ENCODE assay signal across 26 cellular contexts in genomic region chr5:73641811-73642210, GRCh38. TPM values are rescaled to one million over a fixed set of nuclear protein-coding genes. Genes with fewer than 3 reads are reported as not detected.
DNase-seq lines count a peak whose midpoint lies in the region; ATAC-seq and TF ChIP-seq lines count a peak whose summit lies in the region.
"Had no signal": no experiment of that assay in that cellular context is flagged by ENCODE, and none has a peak within 500 bp of the region (broad histone marks: within the 10 kb centered on the region; RNA-seq: fewer than 3 reads in every experiment).

No MANE protein-coding gene starts in this region.

- H3K4me1 ChIP-seq in HEK293 (ENCODE audit: control insufficient read depth, insufficient read depth, low read length) (peaks cover 34% of the 10 kb centered on the region), SJSA1 (replicated peaks) (peaks cover 54% of the 10 kb centered on the region), foreskin keratinocyte (peaks cover 79% of the 10 kb centered on the region)

- H3K9me3 ChIP-seq in HEK293 (ENCODE audit: control insufficient read depth, insufficient read depth, low read depth, low read length), result no peaks in the 10 kb centered on the region
- no peaks in the 10 kb centered on the region for H3K9me3 ChIP-seq in SJSA1 (replicated peaks)
- H3K9me3 ChIP-seq: MG63 had no signal

- peaks cover 14% of the 10 kb centered on the region for H3K36me3 Mint-ChIP-seq in osteocyte (ENCODE audit: unreplicated experiment)
- H3K36me3 Mint-ChIP-seq: IgD-negative memory B cell had no signal

- peak overlapping the region; percentile 64 for H3K27ac Mint-ChIP-seq in osteocyte (ENCODE audit: unreplicated experiment)

- H3K9me3 Mint-ChIP-seq in osteocyte (ENCODE audit: unreplicated experiment), result no peaks in the 10 kb centered on the region

- POLR2A ChIA-PET in HEK293 (lab: Yijun Ruan, JAX), result interaction anchor here (1.1 kb wide), 1 partner anchor 34 kb away, joined by 3 read pairs; no protein-coding TSS in a partner anchor

- CTCF ChIA-PET in HEK293 (lab: Yijun Ruan, JAX), result interaction anchor here (1.9 to 2.8 kb wide), 2 partner anchors 46 to 50 kb away, joined by 8 to 10 read pairs; no protein-coding TSS in a partner anchor

- no peaks in the 10 kb centered on the region for H3K27me3 ChIP-seq in SJSA1 (replicated peaks)
- no peaks in the 10 kb centered on the region for H3K27me3 ChIP-seq in foreskin keratinocyte
- H3K27me3 ChIP-seq: MG63 had no signal

- peaks cover 80% of the 10 kb centered on the region for H3K4me1 Mint-ChIP-seq in osteocyte (ENCODE audit: unreplicated experiment)
- H3K4me1 Mint-ChIP-seq: IgD-negative memory B cell had no signal

- TF ChIP-seq CTCF in HEK293 (tag by site-specific recombination; IDR thresholded peaks at IDR 0.05) (no peak), foreskin keratinocyte (conservative IDR thresholded peaks at IDR 0.05) (no peak), osteocyte (IDR thresholded peaks at IDR 0.05) (no peak)

- H3K36me3 ChIP-seq in HEK293 (ENCODE audit: control insufficient read depth in 2 of 2, insufficient read depth in 1 of 2, low read length in 2 of 2), result no peaks in the 10 kb centered on the region
- H3K36me3 ChIP-seq in SJSA1, result 0 out of 2 replicates have a peak, but pooled peaks cover 2% of the 10 kb centered on the region
- H3K36me3 ChIP-seq: MG63 had no signal

- H3K4me3 ChIP-seq in HEK293 (ENCODE audit: low read depth, low read length), result no peak overlapping the region
- no peak overlapping the region for H3K4me3 ChIP-seq in SJSA1
- H3K4me3 ChIP-seq: GM23248, MG63 had no signal

- H3K4me3 Mint-ChIP-seq in osteocyte (ENCODE audit: unreplicated experiment), result no peak overlapping the region
- H3K4me3 Mint-ChIP-seq: IgD-negative memory B cell had no signal

- no peak for DNase-seq in SJSA1 (ENCODE audit: low read depth in 1 of 2, low spot score in 2 of 2)
- DNase-seq in foreskin keratinocyte, result no peak
- DNase-seq in osteocyte (ENCODE audit: extremely low spot score, unreplicated experiment), result no peak
- DNase-seq in SIG-M5 treated with dmso at 0.1 percent for 504 hours (lab: John Stamatoyannopoulos, UW; ENCODE audit: unreplicated experiment), result no peak
- no peak for DNase-seq in retina
- no peak for DNase-seq in NCI-H774 (lab: John Stamatoyannopoulos, UW)
- DNase-seq: AML-193, DND-41, GM23248, Karpas-422, MG63, NCI-H1048, NCI-H1436 treated with DMSO at 0.1 percent for 48 hours, NCI-H2029, NCI-H2171 treated with DMSO at 0.1 percent for 48 hours, NCI-H446 treated with DMSO at 0.1 percent for 48 hours, NCI-H69, SHP77 treated with DMSO at 0.1 percent for 48 hours, T-helper 1 cell had no signal

- H3K27me3 Mint-ChIP-seq in osteocyte (ENCODE audit: unreplicated experiment), result no peaks in the 10 kb centered on the region

- ATAC-seq in foreskin keratinocyte (no peak), HG02678 (IDR thresholded peaks at IDR 0.05; ENCODE audit: unreplicated experiment) (no peak)
- ATAC-seq: HCT116 had no signal

- H3K27ac ChIP-seq in HEK293 (ENCODE audit: extremely low read depth, low read depth, low read length), result no peak overlapping the region
- peak overlapping the region; percentile 91; the same call in 1 of the 2 replicates for H3K27ac ChIP-seq in SJSA1
- peak overlapping the region; percentile 24 for H3K27ac ChIP-seq in foreskin keratinocyte
- H3K27ac ChIP-seq: C4-2B, GM23248, HL-60 had no signal

TF ChIP-seq in HEK293, 187 proteins besides CTCF, POLR2A, EP300 and RAD21:
- TF ChIP-seq ZNF274 (IDR thresholded peaks at IDR 0.05; ENCODE audit: low read length), result no peak
- TF ChIP-seq ZNF274 (tag by site-specific recombination; IDR thresholded peaks at IDR 0.05; ENCODE audit: borderline replicate concordance), result no peak
- no peak for TF ChIP-seq ZNF362 (tag by site-specific recombination; IDR thresholded peaks at IDR 0.05)
- TF ChIP-seq HOXA7 (CRISPR knock-in tag; IDR thresholded peaks at IDR 0.05; ENCODE audit: borderline replicate concordance), result no peak
- no peak for TF ChIP-seq ZSCAN30 (tag by site-specific recombination; IDR thresholded peaks at IDR 0.05)
- no peak for TF ChIP-seq ZNF239 (tag by site-specific recombination; IDR thresholded peaks at IDR 0.05)
- peak; percentile 74 for TF ChIP-seq ZBTB17 (tag by site-specific recombination; IDR thresholded peaks at IDR 0.05)

RNA-seq across cellular contexts. Expression of gene ARHGEF28, which starts 15.8 kb away (rescaled TPM):
- 13.6 and 20.2 TPM in 2 replicates for total RNA-seq in SJSA1 (2014; rRNA removed; shearing (Covaris generic))
- total RNA-seq in foreskin keratinocyte (84.1 and 134 TPM in 2 replicates), osteocyte (44.9 and 45.3 TPM in 2 replicates)
- polyA plus RNA-seq in foreskin keratinocyte, result 38.0 and 55.7 TPM in 2 replicates
- total RNA-seq: OCI-LY7 had no signal
- polyA plus RNA-seq: IgD-negative memory B cell had no signal
